17 cellular contexts compared by ENCODE assay signal in the genomic region with DNA sequence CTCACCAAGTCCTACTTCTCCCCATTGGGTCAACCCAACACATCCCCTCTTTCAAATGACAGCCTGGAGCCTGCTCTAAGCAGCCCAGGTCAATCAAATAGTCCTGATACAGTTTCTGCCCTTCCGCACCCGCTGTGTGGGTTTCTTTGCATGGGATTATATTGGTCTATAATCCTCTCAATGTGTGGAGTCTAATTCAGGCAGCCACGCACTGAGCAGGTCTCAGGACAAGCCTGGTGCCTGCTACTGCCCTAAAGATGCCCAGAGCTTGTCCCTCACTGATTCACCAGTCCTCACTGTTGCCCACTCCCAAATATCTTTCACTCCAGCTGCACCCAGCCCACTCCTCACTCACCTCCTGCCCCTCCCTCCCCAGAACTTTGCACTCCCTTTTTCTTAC. TPM values are rescaled to one million over a fixed set of nuclear protein-coding genes. Genes with fewer than 3 reads are reported as not detected.
A peak's percentile ranks its signal among the peaks of the same experiment; 100 is the strongest.
DNase-seq lines count a peak whose midpoint lies in the region; ATAC-seq, FAIRE-seq and TF ChIP-seq lines count a peak whose summit lies in the region.
"Had no signal": no experiment of that assay in that cellular context is flagged by ENCODE, and none has a peak within 500 bp of the region (broad histone marks: within the 10 kb centered on the region; RNA-seq: fewer than 3 reads in every experiment).

No MANE protein-coding gene starts in this region.

- H3K4me3 Mint-ChIP-seq in activated naive CD8-positive, alpha-beta T cell treated with anti-CD3 and anti-CD28 coated beads, Interleukin-2, amount 50 U/mL, for 24 hours, result no peak overlapping the region

- ATAC-seq in activated naive CD8-positive, alpha-beta T cell treated with anti-CD3 and anti-CD28 coated beads, Interleukin-2, amount 50 U/mL, for 24 hours, result no peak
- ATAC-seq in thoracic aorta (ENCODE audit: insufficient number of reproducible peaks, low FRiP score, low read depth) (no peak), HG02571 (IDR thresholded peaks at IDR 0.05; ENCODE audit: unreplicated experiment) (no peak), HG02588 (IDR thresholded peaks at IDR 0.05; ENCODE audit: unreplicated experiment) (no peak)
- ATAC-seq: heart left ventricle had no signal

- no peaks in the 10 kb centered on the region for H3K9me3 Mint-ChIP-seq in activated naive CD8-positive, alpha-beta T cell treated with anti-CD3 and anti-CD28 coated beads, Interleukin-2, amount 50 U/mL, for 24 hours

- H3K79me1 ChIP-seq in mesenchymal stem cell (replicated peaks; ENCODE audit: low read length, poor library complexity, severe bottlenecking), result no peaks in the 10 kb centered on the region

- no peak overlapping the region for H3K4ac ChIP-seq in mesenchymal stem cell (ENCODE audit: low read depth in 1 of 2, low read length in 2 of 2)

- peak overlapping the region; percentile 0 for H4K91ac ChIP-seq in mesenchymal stem cell (ENCODE audit: low read length)

- no peak overlapping the region for H4K8ac ChIP-seq in mesenchymal stem cell (ENCODE audit: low read length)

- no peak overlapping the region for H3K4me2 ChIP-seq in mesenchymal stem cell (ENCODE audit: low read length, poor library complexity, severe bottlenecking)

- no peak overlapping the region for H2BK12ac ChIP-seq in mesenchymal stem cell (ENCODE audit: low read length in 2 of 2)

- peaks cover 7 to 41% of the 10 kb centered on the region in 2 experiments for H3K36me3 ChIP-seq in mesenchymal stem cell (ENCODE audit: control insufficient read depth in 1 of 2, insufficient read depth in 2 of 2, low read depth in 1 of 2, low read length in 2 of 2)
- H3K36me3 ChIP-seq in thoracic aorta, result no peaks in the 10 kb centered on the region
- no peaks in the 10 kb centered on the region for H3K36me3 ChIP-seq in small intestine (ENCODE audit: control insufficient read depth in 2 of 2, insufficient read depth in 2 of 2, low read length in 2 of 2)

- peak overlapping the region; percentile 9 for H3K27ac ChIP-seq in mesenchymal stem cell (ENCODE audit: low read length, poor library complexity, severe bottlenecking)
- peak overlapping the region; percentile 73 to 95 for H3K27ac ChIP-seq in thoracic aorta
- no peak overlapping the region for H3K27ac ChIP-seq in small intestine (ENCODE audit: low read depth in 1 of 2, low read length in 1 of 2)
- H3K27ac ChIP-seq: 22Rv1 had no signal

- peak overlapping the region; percentile 36 for H2BK120ac ChIP-seq in mesenchymal stem cell (ENCODE audit: low read depth, low read length)

- H3K36me3 Mint-ChIP-seq in activated naive CD8-positive, alpha-beta T cell treated with anti-CD3 and anti-CD28 coated beads, Interleukin-2, amount 50 U/mL, for 24 hours (ENCODE audit: low read depth), result peaks cover 12% of the 10 kb centered on the region

- peaks cover 92% of the 10 kb centered on the region for H3K4me1 Mint-ChIP-seq in activated naive CD8-positive, alpha-beta T cell treated with anti-CD3 and anti-CD28 coated beads, Interleukin-2, amount 50 U/mL, for 24 hours

- H3K9ac ChIP-seq in mesenchymal stem cell (ENCODE audit: low read length), result no peak overlapping the region

- no peak overlapping the region for H2BK5ac ChIP-seq in mesenchymal stem cell (ENCODE audit: low read depth, low read length, poor library complexity, severe bottlenecking)

- no peak for TF ChIP-seq CTCF in thoracic aorta (IDR thresholded peaks at IDR 0.05)

- DNase-seq in NCI-H524 (lab: John Stamatoyannopoulos, UW) (peak; percentile 13 to 52), NCI-H524 treated with DMSO at 0.1 percent for 48 hours (lab: John Stamatoyannopoulos, UW) (no peak), mesenchymal stem cell (no peak), thoracic aorta (ENCODE audit: low spot score) (no peak), small intestine (no peak)
- DNase-seq in activated naive CD8-positive, alpha-beta T cell treated with anti-CD3 and anti-CD28 coated beads, Interleukin-2, amount 50 U/mL, for 24 hours, result no peak
- DNase-seq: activated CD4-positive, alpha-beta T cell treated with anti-CD3 and anti-CD28 coated beads, Interleukin-2, amount 50 U/mL, for 48 hours; central memory CD4-positive, alpha-beta T cell; GF-D8; GOT3; NCI-H1930; Right ventricle myocardium superior; stimulated activated naive CD4-positive, alpha-beta T cell treated with Interleukin-2 at 50 U/mL for 16 hours had no signal

- H3K4me3 ChIP-seq in mesenchymal stem cell (ENCODE audit: insufficient read depth in 1 of 2, low read depth in 1 of 2, low read length in 2 of 2) (no peak overlapping the region), thoracic aorta (peak overlapping the region; percentile 34), small intestine (ENCODE audit: low read depth in 1 of 2, low read length in 2 of 2) (no peak overlapping the region)
- H3K4me3 ChIP-seq: heart left ventricle had no signal

- no peaks in the 10 kb centered on the region for H3K9me3 ChIP-seq in mesenchymal stem cell (ENCODE audit: control insufficient read depth, low read length)
- no peaks in the 10 kb centered on the region for H3K9me3 ChIP-seq in thoracic aorta
- H3K9me3 ChIP-seq in small intestine (ENCODE audit: control insufficient read depth, low read depth), result no peaks in the 10 kb centered on the region
- H3K9me3 ChIP-seq: heart left ventricle had no signal

- H3K27me3 Mint-ChIP-seq in activated naive CD8-positive, alpha-beta T cell treated with anti-CD3 and anti-CD28 coated beads, Interleukin-2, amount 50 U/mL, for 24 hours, result no peaks in the 10 kb centered on the region

- peaks cover 54% of the 10 kb centered on the region for H3K4me1 ChIP-seq in mesenchymal stem cell (ENCODE audit: control insufficient read depth, insufficient read depth, low read depth, low read length)
- H3K4me1 ChIP-seq in thoracic aorta (ENCODE audit: control insufficient read depth in 1 of 2, low read depth in 2 of 2), result peaks cover 65 to 100% of the 10 kb centered on the region in 2 donors
- H3K4me1 ChIP-seq in small intestine (ENCODE audit: control insufficient read depth in 2 of 2, insufficient read depth in 1 of 2, low read depth in 1 of 2, low read length in 1 of 2), result peaks cover 13 to 29% of the 10 kb centered on the region in 2 donors

- H2AFZ ChIP-seq in mesenchymal stem cell (ENCODE audit: low read depth, low read length), result no peak overlapping the region

- no peak overlapping the region for H2BK15ac ChIP-seq in mesenchymal stem cell (ENCODE audit: low read depth, poor library complexity, severe bottlenecking)

- peak overlapping the region; percentile 59 for H3K27ac Mint-ChIP-seq in activated naive CD8-positive, alpha-beta T cell treated with anti-CD3 and anti-CD28 coated beads, Interleukin-2, amount 50 U/mL, for 24 hours

- H2AK5ac ChIP-seq in mesenchymal stem cell (ENCODE audit: low read length, severe bottlenecking), result no peak overlapping the region

- 100% methylated on average over 3 of the region's 3 CpGs for WGBS in mesenchymal stem cell
- WGBS in small intestine, 3 donors, result 90 to 98% (median 93%) methylated on average over 3 of the region's 3 CpGs

- no peak overlapping the region for H3K23ac ChIP-seq in mesenchymal stem cell (ENCODE audit: low read length in 2 of 2)

- no peak for FAIRE-seq in small intestine (lab: Jason Lieb, UNC)

- no peak overlapping the region for H3K14ac ChIP-seq in mesenchymal stem cell (ENCODE audit: low read length in 2 of 2)

- H3K27me3 ChIP-seq in mesenchymal stem cell (ENCODE audit: control insufficient read depth in 1 of 2, insufficient read depth in 1 of 2, low read length in 2 of 2) (no peaks in the 10 kb centered on the region), thoracic aorta (replicated peaks; ENCODE audit: insufficient read depth) (no peaks in the 10 kb centered on the region), small intestine (ENCODE audit: control insufficient read depth in 2 of 2, insufficient read depth in 2 of 2, low read length in 2 of 2) (no peaks in the 10 kb centered on the region)
- H3K27me3 ChIP-seq: heart left ventricle had no signal

- no peak overlapping the region for H3K18ac ChIP-seq in mesenchymal stem cell (ENCODE audit: low read depth in 1 of 2, low read length in 2 of 2)

RNA-seq across cellular contexts. Expression of gene ACTN1, which starts 16.4 kb away (rescaled TPM):
- polyA plus RNA-seq in mesenchymal stem cell (2013, experiment 1 of 2), result 359 TPM
- 344 TPM for polyA plus RNA-seq in mesenchymal stem cell (2013, experiment 2 of 2)
- total RNA-seq in thoracic aorta, result 1,000 to 10,000 TPM; 1,201 to 1,291 TPM
- 10 to 100 TPM in 2 of 3 donors, 1 to 10 TPM in 1; 6.7 to 55.9 (median 10.3) TPM for polyA plus RNA-seq in small intestine

Comparison
In these comparisons a context has a peak if more than half of its experiments do, and no peak if none do; other contexts are left out.
1. DNase-seq: peak in NCI-H524 (2 of 2); none in NCI-H524 treated with DMSO at 0.1 percent for 48 hours (single experiment), activated naive CD8-positive, alpha-beta T cell treated with anti-CD3 and anti-CD28 coated beads, Interleukin-2, amount 50 U/mL, for 24 hours (single experiment), mesenchymal stem cell (single experiment), thoracic aorta (single experiment) and small intestine (single experiment).
2. H3K27ac ChIP-seq: peak in mesenchymal stem cell (single experiment) and thoracic aorta (2 of 2); none in small intestine (0 of 2).